In genomic region chr9:72814083-72814482, GRCh38 we compare ENCODE assay signal across 30 cellular contexts.
"Had no signal": no experiment of that assay in that cellular context is flagged by ENCODE, and none has a peak within 500 bp of the region (broad histone marks: within the 10 kb centered on the region; RNA-seq: fewer than 3 reads in every experiment).

No MANE protein-coding gene starts in this region.

- H3K4me1 Mint-ChIP-seq: activated CD4-positive, alpha-beta T cell treated with anti-CD3 and anti-CD28 coated beads for 36 hours; activated CD4-positive, alpha-beta T cell treated with anti-CD3 and anti-CD28 coated beads, Interleukin-2, amount 10 ng/mL, durations not matched to agents 24 days and 14 days; activated CD8-positive, alpha-beta memory T cell treated with anti-CD3 and anti-CD28 coated beads, Interleukin-2, amount 10 ng/mL, durations not matched to agents 7 days and 5 days; activated naive CD4-positive, alpha-beta T cell treated with anti-CD3 and anti-CD28 coated beads, Interleukin-2, amount 50 U/mL, for 24 hours; activated naive CD8-positive, alpha-beta T cell treated with anti-CD3 and anti-CD28 coated beads for 36 hours; activated naive CD8-positive, alpha-beta T cell treated with anti-CD3 and anti-CD28 coated beads, Interleukin-2, amount 50 U/mL, for 24 hours; endodermal cell had no signal

- H3K36me3 ChIP-seq: adrenal gland, colonic mucosa, gastrocnemius medialis had no signal

- H3K36me3 Mint-ChIP-seq: activated CD4-positive, alpha-beta memory T cell treated with anti-CD3 and anti-CD28 coated beads for 36 hours; activated CD8-positive, alpha-beta memory T cell treated with anti-CD3 and anti-CD28 coated beads, Interleukin-2, amount 10 ng/mL, durations not matched to agents 7 days and 5 days; activated naive CD4-positive, alpha-beta T cell treated with anti-CD3 and anti-CD28 coated beads, Interleukin-2, amount 50 U/mL, for 24 hours; activated naive CD8-positive, alpha-beta T cell treated with anti-CD3 and anti-CD28 coated beads for 36 hours had no signal

- H3K27me3 Mint-ChIP-seq: activated CD8-positive, alpha-beta memory T cell treated with anti-CD3 and anti-CD28 coated beads, Interleukin-2, amount 10 ng/mL, durations not matched to agents 7 days and 5 days had no signal

- H3K4me1 ChIP-seq: adrenal gland, foreskin keratinocyte, gastrocnemius medialis had no signal

- ATAC-seq: activated CD4-positive, alpha-beta T cell treated with anti-CD3 and anti-CD28 coated beads for 36 hours; activated CD8-positive, alpha-beta memory T cell treated with anti-CD3 and anti-CD28 coated beads, Interleukin-2, amount 10 ng/mL, durations not matched to agents 7 days and 5 days; activated CD8-positive, alpha-beta T cell treated with anti-CD3 and anti-CD28 coated beads, Interleukin-2, amount 10 ng/mL, durations not matched to agents 7 days and 5 days; activated naive CD8-positive, alpha-beta T cell treated with anti-CD3 and anti-CD28 coated beads, Interleukin-2, amount 50 U/mL, for 24 hours; esophagus mucosa; foreskin keratinocyte; gastrocnemius medialis had no signal

- H3K27ac ChIP-seq: adrenal gland, body of pancreas, colonic mucosa, foreskin keratinocyte, gastrocnemius medialis had no signal

- H3K9me3 Mint-ChIP-seq: activated CD4-positive, alpha-beta memory T cell treated with anti-CD3 and anti-CD28 coated beads for 36 hours; activated CD4-positive, alpha-beta T cell treated with anti-CD3 and anti-CD28 coated beads, Interleukin-2, amount 10 ng/mL, durations not matched to agents 24 days and 14 days; activated naive CD4-positive, alpha-beta T cell treated with anti-CD3 and anti-CD28 coated beads for 36 hours; activated naive CD4-positive, alpha-beta T cell treated with anti-CD3 and anti-CD28 coated beads, Interleukin-2, amount 50 U/mL, for 24 hours; activated naive CD8-positive, alpha-beta T cell treated with anti-CD3 and anti-CD28 coated beads for 36 hours; activated naive CD8-positive, alpha-beta T cell treated with anti-CD3 and anti-CD28 coated beads, Interleukin-2, amount 50 U/mL, for 24 hours; activated T-helper 1 cell treated with anti-CD3 and anti-CD28 coated beads, Interleukin-12 subunit alpha, Interleukin-12 subunit beta, Interleukin-2, Interleukin-4 antibody, amounts not matched to agents 30 ng/mL and 10 ng/mL and 1 ng/mL, durations not matched to agents 14 hours and 24 hours and 36 hours; activated T-helper 2 cell treated with anti-CD3 and anti-CD28 coated beads, Interferon-gamma antibody, Interleukin-2, Interleukin-4, amounts not matched to agents 10 μg/mL and 5 μg/mL and 100 μg/mL, durations not matched to agents 14 hours and 24 hours and 36 hours; endodermal cell had no signal

- H3K4me3 Mint-ChIP-seq: activated CD4-positive, alpha-beta memory T cell treated with anti-CD3 and anti-CD28 coated beads for 36 hours; activated CD4-positive, alpha-beta T cell treated with anti-CD3 and anti-CD28 coated beads for 36 hours; activated CD4-positive, alpha-beta T cell treated with anti-CD3 and anti-CD28 coated beads, Interleukin-2, amount 10 ng/mL, durations not matched to agents 24 days and 14 days; activated CD8-positive, alpha-beta memory T cell treated with anti-CD3 and anti-CD28 coated beads, Interleukin-2, amount 10 ng/mL, durations not matched to agents 7 days and 5 days; activated CD8-positive, alpha-beta T cell treated with anti-CD3 and anti-CD28 coated beads, Interleukin-2, amount 10 ng/mL, durations not matched to agents 7 days and 5 days; activated naive CD4-positive, alpha-beta T cell treated with anti-CD3 and anti-CD28 coated beads for 36 hours; activated naive CD4-positive, alpha-beta T cell treated with anti-CD3 and anti-CD28 coated beads, Interleukin-2, amount 50 U/mL, for 24 hours; activated naive CD8-positive, alpha-beta T cell treated with anti-CD3 and anti-CD28 coated beads for 36 hours; activated naive CD8-positive, alpha-beta T cell treated with anti-CD3 and anti-CD28 coated beads, Interleukin-2, amount 50 U/mL, for 24 hours; activated T-helper 1 cell treated with anti-CD3 and anti-CD28 coated beads, Interleukin-12 subunit alpha, Interleukin-12 subunit beta, Interleukin-2, Interleukin-4 antibody, amounts not matched to agents 30 ng/mL and 10 ng/mL and 1 ng/mL, durations not matched to agents 14 hours and 24 hours and 36 hours; endodermal cell had no signal

- H3K27me3 ChIP-seq: adrenal gland, body of pancreas, colonic mucosa, gastrocnemius medialis had no signal

- H3K9me3 ChIP-seq: adrenal gland, body of pancreas, colonic mucosa, gastrocnemius medialis had no signal

- H3K4me3 ChIP-seq: adrenal gland, body of pancreas, colonic mucosa, gastrocnemius medialis had no signal

- DNase-seq: activated CD4-positive, alpha-beta memory T cell treated with anti-CD3 and anti-CD28 coated beads for 36 hours; activated CD4-positive, alpha-beta T cell treated with anti-CD3 and anti-CD28 coated beads for 36 hours; activated CD4-positive, alpha-beta T cell treated with anti-CD3 and anti-CD28 coated beads, Interleukin-2, amount 10 ng/mL, durations not matched to agents 24 days and 14 days; activated CD4-positive, CD25-positive, alpha-beta regulatory T cell; activated CD4-positive, CD25-positive, alpha-beta regulatory T cell treated with anti-CD3 and anti-CD28 coated beads, Interleukin-2, amount 50 U/mL, for 72 hours; activated CD8-positive, alpha-beta memory T cell treated with anti-CD3 and anti-CD28 coated beads, Interleukin-2, amount 10 ng/mL, durations not matched to agents 7 days and 5 days; activated CD8-positive, alpha-beta memory T cell treated with anti-CD3 and anti-CD28 coated beads, Interleukin-2, amount 50 U/mL, for 4 hours; activated CD8-positive, alpha-beta T cell treated with anti-CD3 and anti-CD28 coated beads, Interleukin-2, amount 10 ng/mL, durations not matched to agents 7 days and 5 days; activated effector memory CD4-positive, alpha-beta T cell treated with anti-CD3 and anti-CD28 coated beads, Interleukin-2, amount 50 U/mL, for 16 hours; activated naive CD4-positive, alpha-beta T cell treated with anti-CD3 and anti-CD28 coated beads for 36 hours; activated naive CD8-positive, alpha-beta T cell treated with anti-CD3 and anti-CD28 coated beads for 36 hours; activated naive CD8-positive, alpha-beta T cell treated with anti-CD3 and anti-CD28 coated beads, Interleukin-2, amount 50 U/mL, for 24 hours; activated T-cell treated with anti-CD3 and anti-CD28 coated beads, Interleukin-2, amount 50 U/mL, for 1 hour; activated T-cell treated with anti-CD3 and anti-CD28 coated beads, Interleukin-2, amount 50 U/mL, for 48 hours; amygdala; aorta; central memory CD4-positive, alpha-beta T cell; cerebellar nuclear complex; colonic mucosa; effector memory CD4-positive, alpha-beta T cell; endodermal cell; foreskin keratinocyte; gastrocnemius medialis; T-helper 2 cell had no signal

- H3K27ac Mint-ChIP-seq: activated CD4-positive, alpha-beta memory T cell treated with anti-CD3 and anti-CD28 coated beads for 36 hours; activated CD4-positive, alpha-beta T cell treated with anti-CD3 and anti-CD28 coated beads for 36 hours; activated CD4-positive, alpha-beta T cell treated with anti-CD3 and anti-CD28 coated beads, Interleukin-2, amount 10 ng/mL, durations not matched to agents 24 days and 14 days; activated CD8-positive, alpha-beta memory T cell treated with anti-CD3 and anti-CD28 coated beads, Interleukin-2, amount 10 ng/mL, durations not matched to agents 7 days and 5 days; activated CD8-positive, alpha-beta T cell treated with anti-CD3 and anti-CD28 coated beads, Interleukin-2, amount 10 ng/mL, durations not matched to agents 7 days and 5 days; activated naive CD4-positive, alpha-beta T cell treated with anti-CD3 and anti-CD28 coated beads for 36 hours; activated naive CD4-positive, alpha-beta T cell treated with anti-CD3 and anti-CD28 coated beads, Interleukin-2, amount 50 U/mL, for 24 hours; activated naive CD8-positive, alpha-beta T cell treated with anti-CD3 and anti-CD28 coated beads for 36 hours; activated naive CD8-positive, alpha-beta T cell treated with anti-CD3 and anti-CD28 coated beads, Interleukin-2, amount 50 U/mL, for 24 hours; activated T-helper 1 cell treated with anti-CD3 and anti-CD28 coated beads, Interleukin-12 subunit alpha, Interleukin-12 subunit beta, Interleukin-2, Interleukin-4 antibody, amounts not matched to agents 30 ng/mL and 10 ng/mL and 1 ng/mL, durations not matched to agents 14 hours and 24 hours and 36 hours; activated T-helper 2 cell treated with anti-CD3 and anti-CD28 coated beads, Interferon-gamma antibody, Interleukin-2, Interleukin-4, amounts not matched to agents 10 μg/mL and 5 μg/mL and 100 μg/mL, durations not matched to agents 14 hours and 24 hours and 36 hours; endodermal cell had no signal
